8 cellular contexts compared by ENCODE assay signal in the genomic region with DNA sequence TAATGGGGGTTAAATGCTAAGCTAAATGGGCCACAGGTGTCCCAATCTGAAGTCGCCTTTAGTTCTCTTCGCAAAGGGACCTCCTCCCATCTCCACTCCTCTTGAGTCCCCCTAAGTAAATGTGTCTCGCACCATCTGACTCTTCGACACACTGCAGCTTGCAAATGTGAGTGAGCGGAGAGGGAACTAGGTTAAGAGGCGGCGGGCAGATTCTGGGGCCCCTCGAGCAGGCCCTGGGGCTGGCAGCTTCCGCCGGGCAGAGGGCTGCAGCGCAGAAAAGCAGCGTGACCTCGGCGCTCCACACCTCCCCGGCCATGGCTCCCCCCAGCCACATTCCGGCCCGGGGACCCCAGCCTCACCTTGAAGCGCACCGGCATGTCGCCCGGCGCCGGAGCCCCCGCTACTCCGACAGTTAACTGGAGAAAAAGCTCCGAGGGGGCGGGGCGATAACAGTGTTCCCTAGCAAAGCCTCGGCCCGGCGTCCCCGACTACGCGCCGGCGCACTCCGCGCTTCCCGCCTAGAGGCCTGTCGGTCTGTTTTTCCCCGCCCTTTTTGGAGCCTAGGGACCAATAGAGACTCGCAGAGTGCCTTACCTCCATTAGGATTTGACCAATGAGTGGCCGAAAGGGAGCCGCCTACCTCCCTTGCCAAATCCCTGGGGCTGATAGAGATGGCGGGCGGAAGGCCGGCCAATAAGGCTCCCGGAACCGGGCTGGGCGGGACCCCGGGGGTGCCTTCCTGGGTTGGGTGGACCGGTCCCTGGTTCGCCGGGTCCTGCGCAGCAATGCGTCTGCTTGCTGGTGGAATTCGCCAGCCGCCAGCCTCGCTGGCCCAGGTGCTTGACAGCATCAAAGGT.
DNase-seq lines count a peak whose midpoint lies in the region; ATAC-seq lines count a peak whose summit lies in the region.

A gene with protein sequence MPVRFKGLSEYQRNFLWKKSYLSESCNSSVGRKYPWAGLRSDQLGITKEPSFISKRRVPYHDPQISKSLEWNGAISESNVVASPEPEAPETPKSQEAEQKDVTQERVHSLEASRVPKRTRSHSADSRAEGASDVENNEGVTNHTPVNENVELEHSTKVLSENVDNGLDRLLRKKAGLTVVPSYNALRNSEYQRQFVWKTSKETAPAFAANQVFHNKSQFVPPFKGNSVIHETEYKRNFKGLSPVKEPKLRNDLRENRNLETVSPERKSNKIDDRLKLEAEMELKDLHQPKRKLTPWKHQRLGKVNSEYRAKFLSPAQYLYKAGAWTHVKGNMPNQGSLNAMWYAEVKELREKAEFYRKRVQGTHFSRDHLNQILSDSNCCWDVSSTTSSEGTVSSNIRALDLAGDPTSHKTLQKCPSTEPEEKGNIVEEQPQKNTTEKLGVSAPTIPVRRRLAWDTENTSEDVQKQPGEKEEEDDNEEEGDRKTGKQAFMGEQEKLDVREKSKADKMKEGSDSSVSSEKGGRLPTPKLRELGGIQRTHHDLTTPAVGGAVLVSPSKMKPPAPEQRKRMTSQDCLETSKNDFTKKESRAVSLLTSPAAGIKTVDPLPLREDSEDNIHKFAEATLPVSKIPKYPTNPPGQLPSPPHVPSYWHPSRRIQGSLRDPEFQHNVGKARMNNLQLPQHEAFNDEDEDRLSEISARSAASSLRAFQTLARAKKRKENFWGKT (minus strand): TSS at position 494 of the 857 bp plus-strand sequence. CDS start 117 bp downstream, at position 377.

- ATAC-seq in GM19025 (IDR thresholded peaks at IDR 0.05; ENCODE audit: low read depth, unreplicated experiment) (peak; percentile 99), HG03342 (IDR thresholded peaks at IDR 0.05; ENCODE audit: unreplicated experiment) (peak; percentile 99)

- peak; percentile 98 for DNase-seq in AG08395 (ENCODE audit: low spot score)
- peak; percentile 99 for DNase-seq in NCI-H446 (lab: John Stamatoyannopoulos, UW)
- DNase-seq in activated CD4-positive, CD25-positive, alpha-beta regulatory T cell treated with anti-CD3 and anti-CD28 coated beads, Interleukin-2, amount 50 U/mL, for 16 hours (ENCODE audit: low read depth, low spot score), result peak; percentile 91
- DNase-seq in cerebellar cortex (ENCODE audit: low spot score), result peak; percentile 99
- peak; percentile 100 for DNase-seq in islet precursor cell
- peak; percentile 91 to 95 (median 92) for DNase-seq in stimulated activated CD4-positive, alpha-beta T cell treated with anti-CD3 and anti-CD28 coated beads, Interleukin-12 subunit alpha, Interleukin-12 subunit beta, amount 100 ng/mL, for 48 hours (ENCODE audit: low read depth in 2 of 3, low spot score in 1 of 3)

Comparison
In these comparisons a context has a peak if more than half of its experiments do, and no peak if none do; other contexts are left out.
1. Peak in every context shown above with its lines: DNase-seq and ATAC-seq.